ENCODE assay signal across 10 cellular contexts in the genomic region with DNA sequence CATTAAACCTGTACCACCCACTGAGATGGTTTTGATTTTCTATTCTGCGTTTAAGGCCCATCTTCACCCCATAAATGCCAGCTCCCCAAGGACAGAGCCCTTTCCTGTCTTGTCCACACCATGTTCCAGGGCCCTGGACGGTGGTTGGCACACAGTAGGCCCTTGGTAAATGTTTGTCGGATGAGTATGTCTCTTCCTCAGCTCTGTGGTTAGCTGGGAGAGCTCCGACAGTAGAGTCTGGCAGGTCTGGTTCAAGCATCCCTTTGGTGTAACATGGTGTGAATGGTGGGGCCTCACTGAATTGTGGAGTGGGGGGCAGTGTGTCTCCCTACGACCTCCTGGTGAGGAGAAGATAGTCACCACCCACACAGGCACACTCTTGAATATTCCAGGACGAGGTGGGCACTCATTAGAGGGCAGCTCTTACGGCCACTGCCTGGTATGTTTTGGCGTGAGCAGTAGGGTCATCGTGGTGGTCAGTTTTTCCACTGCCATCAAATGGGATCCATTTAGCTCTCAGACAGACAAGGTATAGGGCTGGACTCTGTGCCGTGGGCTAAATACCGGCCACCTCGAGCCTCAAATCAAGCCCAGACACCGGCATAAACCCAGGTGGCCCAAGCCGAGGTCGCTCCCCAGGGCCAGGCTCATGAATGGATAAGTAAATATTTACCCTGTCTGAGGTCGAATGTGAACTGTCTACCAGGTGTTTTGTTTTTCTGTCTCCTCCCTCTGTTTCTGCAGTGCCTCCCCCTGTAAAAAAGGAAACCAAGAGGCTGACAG.
DNase-seq lines count a peak whose midpoint lies in the region; ATAC-seq and TF ChIP-seq lines count a peak whose summit lies in the region.
"Had no signal": no experiment of that assay in that cellular context is flagged by ENCODE, and none has a peak within 500 bp of the region (broad histone marks: within the 10 kb centered on the region; RNA-seq: fewer than 3 reads in every experiment).

No MANE protein-coding gene starts in this region.

- ATAC-seq in heart left ventricle (no peak), Right ventricle myocardium inferior (no peak), memory B cell (ENCODE audit: low read depth) (peak; percentile 32), aorta (ENCODE audit: low FRiP score) (no peak), GM18907 (IDR thresholded peaks at IDR 0.05; ENCODE audit: unreplicated experiment) (no peak)

- H3K27ac ChIP-seq in heart left ventricle: peak overlapping the region in 11 of 12 donors; percentile 58 to 93 (median 73)
- H3K27ac ChIP-seq in vagina: peak overlapping the region; percentile 85
- H3K27ac ChIP-seq in aorta (ENCODE audit: low read depth in 1 of 2, low read length in 2 of 2): no peak overlapping the region
- H3K27ac ChIP-seq in ovary: peak overlapping the region in 1 of 2 donors; percentile 84

- TF ChIP-seq POLR2A in heart left ventricle (IDR thresholded peaks at IDR 0.05): no peak
- TF ChIP-seq POLR2A in vagina (IDR thresholded peaks at IDR 0.05): no peak
- TF ChIP-seq POLR2A in ovary (IDR thresholded peaks at IDR 0.05): no peak

- H3K27me3 Mint-ChIP-seq in memory B cell: no peaks in the 10 kb centered on the region

- WGBS in heart left ventricle, 4 donors: 80 to 88% (median 84%) methylated on average over 15 to 16 of the region's 16 CpGs
- 77 to 83% methylated on average over 16 of the region's 16 CpGs for WGBS in aorta, 2 donors
- 62 to 73% (median 66%) methylated on average over 16 of the region's 16 CpGs for WGBS in ovary, 3 donors

- peak overlapping the region; percentile 85 for H3K27ac Mint-ChIP-seq in memory B cell

- no peak overlapping the region for H3K4me3 ChIP-seq in heart left ventricle
- no peak overlapping the region for H3K4me3 ChIP-seq in vagina
- H3K4me3 ChIP-seq in aorta (ENCODE audit: low read length in 2 of 2): no peak overlapping the region
- no peak overlapping the region for H3K4me3 ChIP-seq in ovary

- H3K9me3 Mint-ChIP-seq in memory B cell: no peaks in the 10 kb centered on the region

- peaks cover 54% of the 10 kb centered on the region for H3K4me1 Mint-ChIP-seq in memory B cell

- TF ChIP-seq CTCF in heart left ventricle (IDR thresholded peaks at IDR 0.05) (no peak), vagina (IDR thresholded peaks at IDR 0.05) (no peak), ovary (IDR thresholded peaks at IDR 0.05) (no peak)

- H3K27me3 ChIP-seq in heart left ventricle (no peaks in the 10 kb centered on the region), vagina (no peaks in the 10 kb centered on the region), aorta (ENCODE audit: control insufficient read depth in 1 of 2, insufficient read depth in 2 of 2, low read length in 1 of 2) (no peaks in the 10 kb centered on the region), ovary (no peaks in the 10 kb centered on the region)

- no peak for DNase-seq in heart left ventricle
- no peak for DNase-seq in Right ventricle myocardium inferior (ENCODE audit: missing footprints)
- DNase-seq in amniotic epithelial cell (ENCODE audit: low read depth): peak; percentile 57
- DNase-seq in memory B cell (ENCODE audit: low spot score in 2 of 2): no peak
- no peak for DNase-seq in vagina (ENCODE audit: extremely low spot score in 2 of 2)
- no peak for DNase-seq in aorta
- DNase-seq in ovary: no peak
- DNase-seq: dermis blood vessel endothelial cell, substantia nigra had no signal

- no peaks in the 10 kb centered on the region for H3K9me3 ChIP-seq in heart left ventricle
- H3K9me3 ChIP-seq in vagina: no peaks in the 10 kb centered on the region
- no peaks in the 10 kb centered on the region for H3K9me3 ChIP-seq in aorta (ENCODE audit: control insufficient read depth, low read length)
- H3K9me3 ChIP-seq in ovary: no peaks in the 10 kb centered on the region

- H3K4me1 ChIP-seq in heart left ventricle (peaks cover 0 to 96% (median 46%) of the 10 kb centered on the region in 12 donors), vagina (peaks cover 88% of the 10 kb centered on the region), aorta (ENCODE audit: control insufficient read depth in 1 of 2, insufficient read depth in 2 of 2, low read length in 2 of 2) (peaks cover 1 to 8% of the 10 kb centered on the region in 2 donors), ovary (ENCODE audit: insufficient read depth) (peaks cover 51% of the 10 kb centered on the region)

- no peak overlapping the region for H3K4me3 Mint-ChIP-seq in memory B cell

- TF ChIP-seq EP300 in ovary (IDR thresholded peaks at IDR 0.05): no peak

- intact Hi-C loops in heart left ventricle (cut with DNase I): loop anchor here in 3 of 10 donors (5.0 to 10.0 kb wide), 3 partner anchors 36 to 128 kb away; a partner anchor contains a TSS
- intact Hi-C loops in Right ventricle myocardium inferior (cut with DNase I): no loop called here
- intact Hi-C loops in vagina (cut with DNase I): loop anchor here (10.0 kb wide), 2 partner anchors 58 to 62 kb away; a partner anchor contains a TSS
- intact Hi-C loops in aorta (cut with DNase I): no loop called here
- intact Hi-C loops in ovary (cut with DNase I): loop anchor here in 2 of 4 donors (10.0 kb wide), 1 partner anchor 62 kb away; a partner anchor contains a TSS

- H3K36me3 Mint-ChIP-seq in memory B cell: peaks cover 5% of the 10 kb centered on the region

- H3K36me3 ChIP-seq in heart left ventricle (no peaks in the 10 kb centered on the region), vagina (no peaks in the 10 kb centered on the region), aorta (ENCODE audit: control insufficient read depth in 1 of 2, insufficient read depth in 2 of 2, low read length in 1 of 2) (no peaks in the 10 kb centered on the region), ovary (no peaks in the 10 kb centered on the region)

Comparison
In these comparisons a context has a peak if more than half of its experiments do, and no peak if none do; other contexts are left out.
1. H3K27ac ChIP-seq: peak in heart left ventricle (11 of 12) and vagina (single experiment); none in aorta (0 of 2).